In genomic region chr19:43777163-43777700, GRCh38 we compare ENCODE assay signal across 8 cellular contexts. TPM values are rescaled to one million over a fixed set of nuclear protein-coding genes. Genes with fewer than 3 reads are reported as not detected.
DNase-seq lines count a peak whose midpoint lies in the region; FAIRE-seq and TF ChIP-seq lines count a peak whose summit lies in the region.
"Had no signal": no experiment of that assay in that cellular context is flagged by ENCODE, and none has a peak within 500 bp of the region (broad histone marks: within the 10 kb centered on the region; RNA-seq: fewer than 3 reads in every experiment).

No MANE protein-coding gene starts in this region.

- H3K9me3 ChIP-seq in OCI-LY7 (ENCODE audit: low read length) (no peaks in the 10 kb centered on the region), WERI-Rb-1 (ENCODE audit: severe bottlenecking) (no peaks in the 10 kb centered on the region)
- H3K9me3 ChIP-seq: Peyer's patch had no signal

- H3K27me3 Mint-ChIP-seq in activated naive CD8-positive, alpha-beta T cell treated with anti-CD3 and anti-CD28 coated beads for 36 hours, result no peaks in the 10 kb centered on the region

- peak overlapping the region; percentile 91 for H3K4me2 ChIP-seq in OCI-LY7 (ENCODE audit: low read length)

- no peaks in the 10 kb centered on the region for H3K9me3 Mint-ChIP-seq in activated naive CD8-positive, alpha-beta T cell treated with anti-CD3 and anti-CD28 coated beads for 36 hours

- H3K27ac ChIP-seq in OCI-LY7 (ENCODE audit: low read depth, low read length, poor library complexity, severe bottlenecking), result peak overlapping the region; percentile 91
- H3K27ac ChIP-seq in WERI-Rb-1, result no peak overlapping the region

- H3K36me3 ChIP-seq in OCI-LY7 (ENCODE audit: insufficient read depth, low read length) (peaks cover 38% of the 10 kb centered on the region), WERI-Rb-1 (no peaks in the 10 kb centered on the region)
- H3K36me3 ChIP-seq: Peyer's patch had no signal

- peaks cover 30% of the 10 kb centered on the region for H3K36me3 Mint-ChIP-seq in activated naive CD8-positive, alpha-beta T cell treated with anti-CD3 and anti-CD28 coated beads for 36 hours

- intact Hi-C loops in OCI-LY7 (cut with micrococcal nuclease; ENCODE audit: unreplicated experiment), result no loop called here

- H3K9me2 ChIP-seq in OCI-LY7 (ENCODE audit: insufficient read depth, low read length), result no peaks in the 10 kb centered on the region

- peak overlapping the region; percentile 88 for H3K4me3 Mint-ChIP-seq in activated naive CD8-positive, alpha-beta T cell treated with anti-CD3 and anti-CD28 coated beads for 36 hours

- BruUV-seq in OCI-LY7 (replicated peaks; lab: Mats Ljungman, UMichigan), result no TSS peak

- POLR2A ChIA-PET in OCI-LY7 (lab: Charles Lee), result interaction anchor here (0.6 to 6.7 kb wide), 8 partner anchors 8 to 244 kb away, joined by 3 to 49 read pairs (median 4); partner anchors contain the start of genes SMG9 and ZNF575

- DNase-seq in GM18507 (ENCODE audit: extremely low spot score, insufficient read length, low read depth) (no peak), OCI-LY7 (ENCODE audit: low spot score) (peak; percentile 82), pons (ENCODE audit: low spot score) (peak; percentile 47), GOT3 (lab: John Stamatoyannopoulos, UW) (no peak), WERI-Rb-1 (no peak), NCI-H128 (lab: John Stamatoyannopoulos, UW; ENCODE audit: unreplicated experiment) (no peak)
- no peak for DNase-seq in activated naive CD8-positive, alpha-beta T cell treated with anti-CD3 and anti-CD28 coated beads for 36 hours

- CTCF ChIA-PET in OCI-LY7 (lab: Charles Lee; ENCODE audit: unreplicated experiment), result interaction anchor here (0.5 to 2.6 kb wide), 4 partner anchors 9 to 63 kb away, joined by 3 to 18 read pairs (median 3); no protein-coding TSS in a partner anchor

- TF ChIP-seq CTCF in OCI-LY7 (conservative IDR thresholded peaks at IDR 0.05; ENCODE audit: low read length), result no peak
- TF ChIP-seq CTCF in WERI-Rb-1 (IDR thresholded peaks at IDR 0.05; ENCODE audit: low read depth, low read length), result no peak

- no peaks in the 10 kb centered on the region for H3K27me3 ChIP-seq in WERI-Rb-1 (ENCODE audit: insufficient read depth, low read depth, severe bottlenecking)
- H3K27me3 ChIP-seq: Peyer's patch had no signal

- H2AFZ ChIP-seq in OCI-LY7 (ENCODE audit: low read length), result no peak overlapping the region

- H3K27ac Mint-ChIP-seq in activated naive CD8-positive, alpha-beta T cell treated with anti-CD3 and anti-CD28 coated beads for 36 hours, result peak overlapping the region; percentile 85

- H3K4me1 Mint-ChIP-seq in activated naive CD8-positive, alpha-beta T cell treated with anti-CD3 and anti-CD28 coated beads for 36 hours, result peaks cover 46% of the 10 kb centered on the region

- H4K20me1 ChIP-seq in OCI-LY7 (ENCODE audit: insufficient read depth, low read length), result no peaks in the 10 kb centered on the region

- peak; percentile 29 for FAIRE-seq in GM18507 (lab: Jason Lieb, UNC)

- H3K79me2 ChIP-seq in OCI-LY7 (ENCODE audit: insufficient read depth, low read depth, low read length), result peaks cover 41% of the 10 kb centered on the region

- H3K4me3 ChIP-seq in OCI-LY7 (ENCODE audit: low read depth, low read length, poor library complexity, severe bottlenecking) (peak overlapping the region; percentile 78), WERI-Rb-1 (ENCODE audit: low read depth, low read length) (no peak overlapping the region)

- H3K4me1 ChIP-seq in OCI-LY7 (ENCODE audit: insufficient read depth, low read length, poor library complexity, severe bottlenecking), result peaks cover 68% of the 10 kb centered on the region

RNA-seq across cellular contexts. Expression of gene KCNN4, which starts 3.5 kb away (rescaled TPM):
- total RNA-seq in OCI-LY7 (2014; rRNA removed; shearing (Covaris generic)), result 31.3 and 39.7 TPM in 2 replicates
- total RNA-seq in OCI-LY7 (2022), result 39.3 and 40.0 TPM in 2 replicates
- total RNA-seq in activated naive CD8-positive, alpha-beta T cell treated with anti-CD3 and anti-CD28 coated beads for 36 hours, result 10 to 100 TPM; 38.9 to 41.5 TPM

RNA-seq across cellular contexts. Expression of gene SMG9, which starts 22.5 kb away (rescaled TPM):
- 49.1 and 65.6 TPM in 2 replicates for total RNA-seq in OCI-LY7 (2014; rRNA removed; shearing (Covaris generic))
- total RNA-seq in OCI-LY7 (2022), result 75.5 and 83.1 TPM in 2 replicates
- total RNA-seq in activated naive CD8-positive, alpha-beta T cell treated with anti-CD3 and anti-CD28 coated beads for 36 hours, result 10 to 100 TPM; 55.7 to 58.1 TPM

RNA-seq across cellular contexts. Expression of gene LYPD5, which starts 25.0 kb away (rescaled TPM):
- not detected in 2 replicates for total RNA-seq in OCI-LY7 (2014; rRNA removed; shearing (Covaris generic))
- not detected in 2 replicates for total RNA-seq in OCI-LY7 (2022)
- 1 to 10 TPM; 1.6 TPM for total RNA-seq in activated naive CD8-positive, alpha-beta T cell treated with anti-CD3 and anti-CD28 coated beads for 36 hours

RNA-seq across cellular contexts. Expression of gene ZNF283, which starts 49.9 kb away (rescaled TPM):
- total RNA-seq in OCI-LY7 (2014; rRNA removed; shearing (Covaris generic)), result 4.3 and 4.8 TPM in 2 replicates
- total RNA-seq in OCI-LY7 (2022), result 1.9 and 2.8 TPM in 2 replicates
- 1 to 10 TPM; 5.6 to 7.2 TPM for total RNA-seq in activated naive CD8-positive, alpha-beta T cell treated with anti-CD3 and anti-CD28 coated beads for 36 hours

Comparison
In these comparisons a context has a peak if more than half of its experiments do, and no peak if none do; other contexts are left out.
1. DNase-seq: peak in OCI-LY7 (single experiment) and pons (single experiment); none in GM18507 (single experiment), activated naive CD8-positive, alpha-beta T cell treated with anti-CD3 and anti-CD28 coated beads for 36 hours (single experiment), GOT3 (single experiment), WERI-Rb-1 (single experiment) and NCI-H128 (single experiment).